ENCODE assay signal across 1 cellular context in genomic region chr7:30029696-30030095, GRCh38.
TF ChIP-seq lines count a peak whose summit lies in the region.

No MANE protein-coding gene starts in this region.

TF ChIP-seq in WTC11, 78 proteins besides CTCF, POLR2A, EP300 and RAD21 (continued from another document):
- TF ChIP-seq E2F5 (CRISPR knock-in tag; IDR thresholded peaks at IDR 0.05): no peak
- TF ChIP-seq TEAD4 (CRISPR knock-in tag; IDR thresholded peaks at IDR 0.05): no peak
